1 cellular context compared by ENCODE assay signal in genomic region chr15:95269247-95270155, GRCh38.
TF ChIP-seq lines count a peak whose summit lies in the region.

No MANE protein-coding gene starts in this region.

TF ChIP-seq in GM23338, 12 proteins besides CTCF, POLR2A, EP300 and RAD21 (continued from another document):
- TF ChIP-seq ZNF462 (CRISPR knock-in tag; IDR thresholded peaks at IDR 0.05), result no peak
TF ChIP-seq in GM23338: peak in this region for 0.
